In the genomic region with DNA sequence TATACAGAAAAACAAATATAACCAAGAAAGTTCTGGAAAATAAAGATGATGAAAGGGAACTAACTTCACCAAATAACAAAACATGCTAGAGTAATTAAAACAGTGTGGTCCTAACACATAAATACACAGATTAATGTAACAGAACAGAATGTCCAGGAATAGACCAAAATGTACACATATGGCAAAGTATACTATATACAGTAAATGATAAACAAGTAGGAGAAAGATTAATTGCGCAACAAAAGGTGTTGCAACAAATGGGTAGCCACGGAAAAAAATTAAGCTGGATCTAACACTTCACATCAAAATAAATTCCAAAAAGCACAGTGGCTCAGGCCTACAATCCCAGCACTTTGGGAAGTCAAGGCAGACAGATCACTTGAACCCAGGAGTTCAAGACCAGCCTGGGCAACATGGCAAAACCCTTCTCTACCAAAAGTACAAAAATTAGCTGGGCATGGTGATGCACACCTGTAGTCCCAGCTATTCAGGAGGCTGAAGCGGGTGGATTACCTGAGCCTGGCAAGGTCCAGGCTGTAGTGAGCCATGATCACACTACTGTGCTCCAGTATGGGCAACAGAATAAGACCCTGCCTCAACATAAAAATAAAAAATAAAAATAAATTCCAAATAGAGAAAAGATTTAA, we compare ENCODE assay signal across 22 cellular contexts. TPM values are rescaled to one million over a fixed set of nuclear protein-coding genes. Genes with fewer than 3 reads are reported as not detected.
DNase-seq lines count a peak whose midpoint lies in the region; ATAC-seq, FAIRE-seq and TF ChIP-seq lines count a peak whose summit lies in the region.
"Had no signal": no experiment of that assay in that cellular context is flagged by ENCODE, and none has a peak within 500 bp of the region (broad histone marks: within the 10 kb centered on the region; RNA-seq: fewer than 3 reads in every experiment).

No MANE protein-coding gene starts in this region.

- H3K36me3 ChIP-seq in left ventricle myocardium inferior (no peaks in the 10 kb centered on the region), bronchial epithelial cell (ENCODE audit: control insufficient read depth, insufficient read depth, low read length) (no peaks in the 10 kb centered on the region), hepatocyte (replicated peaks; ENCODE audit: insufficient read depth, low read depth) (no peaks in the 10 kb centered on the region), vagina (no peaks in the 10 kb centered on the region)
- H3K36me3 ChIP-seq: HAP-1, Peyer's patch, suprapubic skin had no signal

- DNase-seq in cardiac septum (ENCODE audit: low spot score): peak; percentile 12
- DNase-seq in left ventricle myocardium inferior: no peak
- peak; percentile 49 for DNase-seq in bronchial epithelial cell (ENCODE audit: low read depth)
- DNase-seq in hepatocyte (ENCODE audit: low spot score): no peak
- DNase-seq in vagina (ENCODE audit: extremely low spot score in 2 of 2): no peak
- DNase-seq in globus pallidus (ENCODE audit: low spot score): no peak
- DNase-seq: activated CD4-positive, alpha-beta T cell treated with anti-CD3 and anti-CD28 coated beads for 1 hour; activated naive CD8-positive, alpha-beta T cell treated with anti-CD3 and anti-CD28 coated beads, Interleukin-2, amount 10 ng/mL, durations not matched to agents 7 days and 5 days; CD4-positive, alpha-beta memory T cell; DMS53; Karpas-422; NCI-H2171; Peyer's patch; stimulated activated CD8-positive, alpha-beta memory T cell treated with anti-CD3 and anti-CD28 coated beads, Interleukin-4, amount 100 ng/mL, for 48 hours had no signal

- WGBS in hepatocyte (ENCODE audit: low lambda C conversion rate, missing lambda C conversion rate): 89% methylated on average over 3 of the region's 3 CpGs

- H3K9me3 ChIP-seq in left ventricle myocardium inferior (replicated peaks) (peaks cover 12% of the 10 kb centered on the region), hepatocyte (ENCODE audit: low read depth) (no peaks in the 10 kb centered on the region), vagina (no peaks in the 10 kb centered on the region)
- H3K9me3 ChIP-seq: Peyer's patch, suprapubic skin had no signal

- no peak overlapping the region for H2AFZ ChIP-seq in hepatocyte

- no peak overlapping the region for H3K27ac ChIP-seq in left ventricle myocardium inferior (replicated peaks)
- peak overlapping the region; percentile 48 for H3K27ac ChIP-seq in hepatocyte
- H3K27ac ChIP-seq in vagina: peak overlapping the region; percentile 69
- H3K27ac ChIP-seq: suprapubic skin had no signal

- H3K4me3 ChIP-seq in left ventricle myocardium inferior: no peak overlapping the region
- H3K4me3 ChIP-seq in bronchial epithelial cell (ENCODE audit: low read depth, low read length): no peak overlapping the region
- no peak overlapping the region for H3K4me3 ChIP-seq in hepatocyte
- H3K4me3 ChIP-seq in vagina: no peak overlapping the region
- H3K4me3 ChIP-seq: HAP-1, Peyer's patch, suprapubic skin had no signal

- intact Hi-C loops in cardiac septum (cut with DNase I) (no loop called here), left ventricle myocardium inferior (cut with micrococcal nuclease) (no loop called here), vagina (cut with DNase I) (no loop called here)

- no peaks in the 10 kb centered on the region for H3K9me2 ChIP-seq in hepatocyte (replicated peaks; ENCODE audit: insufficient read depth)

- no peak for TF ChIP-seq POLR2A in vagina (IDR thresholded peaks at IDR 0.05)

- H3K79me2 ChIP-seq in hepatocyte: peaks cover 90% of the 10 kb centered on the region

- H3K4me1 ChIP-seq in left ventricle myocardium inferior (peaks cover 27% of the 10 kb centered on the region), hepatocyte (ENCODE audit: insufficient read depth) (peaks cover 12% of the 10 kb centered on the region), vagina (peaks cover 35% of the 10 kb centered on the region)
- H3K4me1 ChIP-seq: Peyer's patch had no signal

- H4K20me1 ChIP-seq in hepatocyte (ENCODE audit: insufficient read depth, poor library complexity, severe bottlenecking): peaks cover 4% of the 10 kb centered on the region

- FAIRE-seq in bronchial epithelial cell (lab: Jason Lieb, UNC): no peak
- FAIRE-seq: endothelial cell of umbilical vein, GM12892 had no signal

- no peak for ATAC-seq in HG02852 (IDR thresholded peaks at IDR 0.05; ENCODE audit: unreplicated experiment)
- no peak for ATAC-seq in HG03039 (IDR thresholded peaks at IDR 0.05; ENCODE audit: unreplicated experiment)
- ATAC-seq: activated T-helper 17 cell treated with anti-CD3 and anti-CD28 coated beads, Interleukin-2, amount 50 U/mL, for 72 hours; SK-N-SH treated with all-trans-retinoic acid at 6 μM for 48 hours had no signal

- peak overlapping the region; percentile 15 for H3K4me2 ChIP-seq in hepatocyte

- no peak for TF ChIP-seq CTCF in left ventricle myocardium inferior (IDR thresholded peaks at IDR 0.05; ENCODE audit: borderline replicate concordance)
- TF ChIP-seq CTCF in bronchial epithelial cell (IDR thresholded peaks at IDR 0.05; ENCODE audit: insufficient read depth, low read length, severe bottlenecking): no peak
- no peak for TF ChIP-seq CTCF in hepatocyte (IDR thresholded peaks at IDR 0.05; ENCODE audit: poor library complexity)
- TF ChIP-seq CTCF in vagina (IDR thresholded peaks at IDR 0.05): no peak

- H3K27me3 ChIP-seq in left ventricle myocardium inferior (ENCODE audit: low read depth) (no peaks in the 10 kb centered on the region), bronchial epithelial cell (ENCODE audit: control insufficient read depth, insufficient read depth, low read length) (no peaks in the 10 kb centered on the region), hepatocyte (no peaks in the 10 kb centered on the region), vagina (no peaks in the 10 kb centered on the region)
- H3K27me3 ChIP-seq: Peyer's patch, suprapubic skin had no signal

RNA-seq across cellular contexts. Expression of gene SCAP, which starts 19.8 kb away (rescaled TPM):
- total RNA-seq in cardiac septum (37.9 TPM), left ventricle myocardium inferior (43.1 TPM), bronchial epithelial cell (55.0 and 78.6 TPM in 2 replicates), hepatocyte (73.8 and 94.8 TPM in 2 replicates), vagina (84.7 TPM)
- 83.2 and 89.3 TPM in 2 replicates for polyA plus RNA-seq in hepatocyte

RNA-seq across cellular contexts. Expression of gene ELP6, which starts 57.6 kb away (rescaled TPM):
- total RNA-seq in cardiac septum (15.8 TPM), left ventricle myocardium inferior (20.4 TPM), bronchial epithelial cell (23.0 and 27.4 TPM in 2 replicates), hepatocyte (21.1 and 34.4 TPM in 2 replicates), vagina (22.1 TPM)
- 32.6 and 37.3 TPM in 2 replicates for polyA plus RNA-seq in hepatocyte

Comparison
In these comparisons a context has a peak if more than half of its experiments do, and no peak if none do; other contexts are left out.
1. DNase-seq: peak in cardiac septum (single experiment) and bronchial epithelial cell (single experiment); none in left ventricle myocardium inferior (single experiment), hepatocyte (single experiment), vagina (0 of 2) and globus pallidus (single experiment).